ENCODE assay signal across 34 cellular contexts in the genomic region with DNA sequence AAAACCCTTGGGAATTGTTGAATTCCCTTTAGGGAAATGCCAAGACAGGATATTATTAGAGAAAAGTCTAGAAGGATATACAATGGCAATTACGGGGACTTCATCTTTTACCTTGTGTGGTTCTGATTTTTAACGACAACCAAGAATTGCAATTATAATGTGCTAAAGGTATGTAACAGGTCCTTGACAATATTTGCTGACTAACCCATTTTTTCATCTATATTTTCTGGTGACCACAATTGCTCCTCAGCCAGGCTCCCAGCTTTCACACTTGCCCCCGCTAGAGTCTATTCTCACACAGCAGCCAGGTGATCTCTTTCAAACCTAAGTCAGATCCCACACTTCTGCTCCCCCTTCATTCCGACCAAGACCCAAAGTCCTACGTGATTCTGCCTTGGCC. TPM values are rescaled to one million over a fixed set of nuclear protein-coding genes. Genes with fewer than 3 reads are reported as not detected.
"Had no signal": no experiment of that assay in that cellular context is flagged by ENCODE, and none has a peak within 500 bp of the region (broad histone marks: within the 10 kb centered on the region; RNA-seq: fewer than 3 reads in every experiment).

No MANE protein-coding gene starts in this region.

- H3K4me1 Mint-ChIP-seq: activated naive CD4-positive, alpha-beta T cell treated with anti-CD3 and anti-CD28 coated beads, Interleukin-2, amount 10 ng/mL, durations not matched to agents 7 days and 5 days; activated naive CD8-positive, alpha-beta T cell treated with anti-CD3 and anti-CD28 coated beads, Interleukin-2, amount 50 U/mL, for 24 hours had no signal

- H3K4me1 ChIP-seq: Peyer's patch, SJSA1 had no signal

- DNase-seq: activated CD4-positive, alpha-beta memory T cell treated with anti-CD3 and anti-CD28 coated beads, Interleukin-2, amount 10 ng/mL, durations not matched to agents 7 days and 5 days; activated CD4-positive, alpha-beta T cell treated with anti-CD3 and anti-CD28 coated beads for 4 hours; activated CD8-positive, alpha-beta memory T cell treated with anti-CD3 and anti-CD28 coated beads for 24 hours; activated CD8-positive, alpha-beta memory T cell treated with anti-CD3 and anti-CD28 coated beads, Interleukin-2, amount 10 ng/mL, durations not matched to agents 7 days and 5 days; activated CD8-positive, alpha-beta memory T cell treated with anti-CD3 and anti-CD28 coated beads, Interleukin-2, amount 50 U/mL, for 48 hours; activated effector memory CD4-positive, alpha-beta T cell treated with Interleukin-2 at 50 U/mL for 16 hours; activated naive CD4-positive, alpha-beta T cell treated with anti-CD3 and anti-CD28 coated beads, Interleukin-2, amount 10 ng/mL, durations not matched to agents 7 days and 5 days; activated naive CD8-positive, alpha-beta T cell treated with anti-CD3 and anti-CD28 coated beads, Interleukin-2, amount 50 U/mL, for 24 hours; activated T-cell treated with anti-CD3 and anti-CD28 coated beads, Interleukin-2, amount 50 U/mL, for 48 hours; anterior cingulate cortex; caudate nucleus; cerebellar nuclear complex; NCI-H1105; NCI-H1417 treated with DMSO at 0.1 percent for 48 hours; NCI-H187 treated with DMSO at 0.1 percent for 48 hours; NCI-H2081; NCI-H2171 treated with DMSO at 0.1 percent for 48 hours; NCI-H2227 treated with DMSO at 0.1 percent for 48 hours; NCI-H446; NCI-H510A treated with DMSO at 0.1 percent for 48 hours; NCI-H774; PC-3; Peyer's patch; RPMI8226; SHP77 treated with DMSO at 0.1 percent for 48 hours; SK-N-SH had no signal

- H3K27me3 Mint-ChIP-seq: activated CD4-positive, alpha-beta memory T cell treated with anti-CD3 and anti-CD28 coated beads, Interleukin-2, amount 10 ng/mL, durations not matched to agents 7 days and 5 days; activated CD8-positive, alpha-beta memory T cell treated with anti-CD3 and anti-CD28 coated beads, Interleukin-2, amount 10 ng/mL, durations not matched to agents 7 days and 5 days; activated naive CD4-positive, alpha-beta T cell treated with anti-CD3 and anti-CD28 coated beads, Interleukin-2, amount 10 ng/mL, durations not matched to agents 7 days and 5 days; activated naive CD8-positive, alpha-beta T cell; activated naive CD8-positive, alpha-beta T cell treated with anti-CD3 and anti-CD28 coated beads, Interleukin-2, amount 50 U/mL, for 24 hours had no signal

- H3K9ac ChIP-seq: SK-N-SH had no signal

- H3K27me3 ChIP-seq: Peyer's patch, SJSA1 had no signal

- H3K27ac Mint-ChIP-seq: activated CD4-positive, alpha-beta memory T cell treated with anti-CD3 and anti-CD28 coated beads, Interleukin-2, amount 10 ng/mL, durations not matched to agents 7 days and 5 days; activated CD8-positive, alpha-beta memory T cell treated with anti-CD3 and anti-CD28 coated beads, Interleukin-2, amount 10 ng/mL, durations not matched to agents 7 days and 5 days; activated naive CD4-positive, alpha-beta T cell treated with anti-CD3 and anti-CD28 coated beads, Interleukin-2, amount 10 ng/mL, durations not matched to agents 7 days and 5 days; activated naive CD8-positive, alpha-beta T cell; activated naive CD8-positive, alpha-beta T cell treated with anti-CD3 and anti-CD28 coated beads, Interleukin-2, amount 50 U/mL, for 24 hours; brain; T-helper 1 cell treated with Interleukin-12 subunit alpha and Interleukin-12 subunit beta and Interleukin-4 antibody, amounts not matched to agents 30 μg/mL and 1 μg/mL, for 36 hours; T-helper 2 cell treated with Interferon-gamma antibody and Interleukin-4, amounts not matched to agents 5 μg/mL and 100 μg/mL, for 36 hours had no signal

- H3K9me3 ChIP-seq: Peyer's patch, SJSA1, SK-N-SH had no signal

- ATAC-seq: activated CD4-positive, CD25-positive, alpha-beta regulatory T cell treated with anti-CD3 and anti-CD28 coated beads, Interleukin-2, amount 50 U/mL, for 24 hours; activated CD8-positive, alpha-beta memory T cell treated with anti-CD3 and anti-CD28 coated beads, Interleukin-2, amount 10 ng/mL, durations not matched to agents 7 days and 5 days; activated naive CD8-positive, alpha-beta T cell treated with anti-CD3 and anti-CD28 coated beads, Interleukin-2, amount 50 U/mL, for 24 hours; PC-3 had no signal

- H3K9me3 Mint-ChIP-seq: activated CD4-positive, alpha-beta memory T cell treated with anti-CD3 and anti-CD28 coated beads, Interleukin-2, amount 10 ng/mL, durations not matched to agents 7 days and 5 days; activated naive CD4-positive, alpha-beta T cell treated with anti-CD3 and anti-CD28 coated beads, Interleukin-2, amount 10 ng/mL, durations not matched to agents 7 days and 5 days; activated naive CD8-positive, alpha-beta T cell treated with anti-CD3 and anti-CD28 coated beads, Interleukin-2, amount 50 U/mL, for 24 hours; brain; T-helper 1 cell treated with Interleukin-12 subunit alpha and Interleukin-12 subunit beta and Interleukin-4 antibody, amounts not matched to agents 30 μg/mL and 1 μg/mL, for 36 hours; T-helper 2 cell treated with Interferon-gamma antibody and Interleukin-4, amounts not matched to agents 5 μg/mL and 100 μg/mL, for 36 hours had no signal

- H3K4me3 ChIP-seq: Peyer's patch, SJSA1 had no signal

- H3K27ac ChIP-seq: Peyer's patch, SJSA1 had no signal

- H3K4me3 Mint-ChIP-seq: activated CD4-positive, alpha-beta memory T cell treated with anti-CD3 and anti-CD28 coated beads, Interleukin-2, amount 10 ng/mL, durations not matched to agents 7 days and 5 days; activated CD8-positive, alpha-beta memory T cell treated with anti-CD3 and anti-CD28 coated beads, Interleukin-2, amount 10 ng/mL, durations not matched to agents 7 days and 5 days; activated naive CD4-positive, alpha-beta T cell treated with anti-CD3 and anti-CD28 coated beads, Interleukin-2, amount 10 ng/mL, durations not matched to agents 7 days and 5 days; activated naive CD8-positive, alpha-beta T cell; activated naive CD8-positive, alpha-beta T cell treated with anti-CD3 and anti-CD28 coated beads, Interleukin-2, amount 50 U/mL, for 24 hours; brain; T-helper 1 cell treated with Interleukin-12 subunit alpha and Interleukin-12 subunit beta and Interleukin-4 antibody, amounts not matched to agents 30 μg/mL and 1 μg/mL, for 36 hours; T-helper 2 cell treated with Interferon-gamma antibody and Interleukin-4, amounts not matched to agents 5 μg/mL and 100 μg/mL, for 36 hours had no signal

- H3K4me2 ChIP-seq: SK-N-SH had no signal

RNA-seq across cellular contexts. Expression of gene BARHL1, which starts 34.3 kb away (rescaled TPM):
- total RNA-seq: activated CD4-positive, alpha-beta memory T cell treated with anti-CD3 and anti-CD28 coated beads, Interleukin-2, amount 10 ng/mL, durations not matched to agents 7 days and 5 days; activated CD8-positive, alpha-beta memory T cell treated with anti-CD3 and anti-CD28 coated beads, Interleukin-2, amount 10 ng/mL, durations not matched to agents 7 days and 5 days; bronchial epithelial cell; MCF 10A; PC-3; Peyer's patch; SJSA1 had no signal
